8 cellular contexts compared by ENCODE assay signal in genomic region chr6:29926795-29927427, GRCh38.
A peak's percentile ranks its signal among the peaks of the same experiment; 100 is the strongest.
DNase-seq lines count a peak whose midpoint lies in the region; ATAC-seq and TF ChIP-seq lines count a peak whose summit lies in the region.

No MANE protein-coding gene starts in this region.

- TF ChIP-seq POLR2A in GM15510 (IDR thresholded peaks at IDR 0.05; ENCODE audit: borderline replicate concordance, extremely low read depth, insufficient read length), result peak; percentile 73

- peak; percentile 75 to 87 (median 80) for DNase-seq in T-helper 1 cell
- DNase-seq in amniotic epithelial cell (ENCODE audit: low read depth), result peak; percentile 74
- DNase-seq in hepatic stellate cell (ENCODE audit: low spot score), result peak; percentile 71
- peak; percentile 21 for DNase-seq in smooth muscle cell of the brain vasculature (ENCODE audit: low read depth, low spot score)
- no peak for DNase-seq in NCI-H1694 treated with DMSO at 0.1 percent for 48 hours (lab: John Stamatoyannopoulos, UW)

- ATAC-seq in HG03196 (IDR thresholded peaks at IDR 0.05; ENCODE audit: unreplicated experiment) (peak; percentile 73), GM21528 (IDR thresholded peaks at IDR 0.05; ENCODE audit: low FRiP score, unreplicated experiment) (no peak)
